ENCODE assay signal across 31 cellular contexts in genomic region chr4:100067255-100067654, GRCh38.
DNase-seq lines count a peak whose midpoint lies in the region; ATAC-seq and TF ChIP-seq lines count a peak whose summit lies in the region.
"Had no signal": no experiment of that assay in that cellular context is flagged by ENCODE, and none has a peak within 500 bp of the region (broad histone marks: within the 10 kb centered on the region; RNA-seq: fewer than 3 reads in every experiment).

No MANE protein-coding gene starts in this region.

- no CpG with 5 or more reads among the region's 12 CpGs for WGBS in neuronal stem cell (ENCODE audit: extremely low coverage in 2 of 2, insufficient read length in 2 of 2, insufficient replicate concordance in 1 of 2), 2 donors

- peaks cover 2% of the 10 kb centered on the region for H3K9me3 Mint-ChIP-seq in neural progenitor cell
- H3K9me3 Mint-ChIP-seq in activated CD4-positive, alpha-beta T cell treated with anti-CD3 and anti-CD28 coated beads, Interleukin-2, amount 10 ng/mL, durations not matched to agents 24 days and 14 days: no peaks in the 10 kb centered on the region
- H3K9me3 Mint-ChIP-seq: CD4-positive, alpha-beta memory T cell; CD4-positive, alpha-beta T cell; CD8-positive, alpha-beta memory T cell; CD8-positive, alpha-beta T cell had no signal

- no peak overlapping the region for H2BK120ac ChIP-seq in neuronal stem cell (ENCODE audit: low read depth, low read length)

- no peaks in the 10 kb centered on the region for H3K36me3 ChIP-seq in neural progenitor cell
- H3K36me3 ChIP-seq in neuronal stem cell (replicated peaks in 1 of 2; ENCODE audit: control insufficient read depth in 2 of 2, insufficient read depth in 2 of 2, low read length in 2 of 2): no peaks in the 10 kb centered on the region
- H3K36me3 ChIP-seq: BE2C; BLaER1; BLaER1 treated with 17β-estradiol and CSF1 and Interleukin-3, amounts not matched to agents 10 nM and 100 nM had no signal

- no peaks in the 10 kb centered on the region for H3K79me1 ChIP-seq in neuronal stem cell (ENCODE audit: low read depth, low read length)

- TF ChIP-seq CTCF in neural progenitor cell (IDR thresholded peaks at IDR 0.05): no peak

- H3K9me3 ChIP-seq in neural progenitor cell (ENCODE audit: low read depth) (no peaks in the 10 kb centered on the region), neuronal stem cell (replicated peaks in 1 of 2; ENCODE audit: control insufficient read depth in 2 of 2, insufficient read depth in 1 of 2, low read depth in 1 of 2, low read length in 2 of 2) (peaks cover 0 to 2% of the 10 kb centered on the region in 2 donors)
- H3K9me3 ChIP-seq: A549, BE2C, BLaER1, Caco-2 had no signal

- H2AK5ac ChIP-seq in neuronal stem cell (ENCODE audit: low read depth, low read length): no peak overlapping the region

- H2BK12ac ChIP-seq in neuronal stem cell (ENCODE audit: low read length): no peak overlapping the region

- H3K14ac ChIP-seq in neuronal stem cell (ENCODE audit: low read length): no peak overlapping the region

- no peak overlapping the region for H2AFZ ChIP-seq in neural progenitor cell (replicated peaks)
- no peak overlapping the region for H2AFZ ChIP-seq in neuronal stem cell (ENCODE audit: low read length)

- H3K27me3 ChIP-seq in neural progenitor cell: no peaks in the 10 kb centered on the region
- H3K27me3 ChIP-seq in neuronal stem cell (ENCODE audit: control insufficient read depth in 3 of 3, insufficient read depth in 3 of 3, low read depth in 1 of 3, low read length in 3 of 3): no peaks in the 10 kb centered on the region
- H3K27me3 ChIP-seq: BE2C; BLaER1; BLaER1 treated with 17β-estradiol and CSF1 and Interleukin-3, amounts not matched to agents 10 nM and 100 nM had no signal

- H3K4me2 ChIP-seq in neural progenitor cell: no peak overlapping the region
- no peak overlapping the region for H3K4me2 ChIP-seq in neuronal stem cell (ENCODE audit: insufficient read depth, low read length, poor library complexity, severe bottlenecking)
- H3K4me2 ChIP-seq: A549; BLaER1; BLaER1 treated with 17β-estradiol and CSF1 and Interleukin-3, amounts not matched to agents 10 nM and 100 nM had no signal

- H3K23ac ChIP-seq in neuronal stem cell (ENCODE audit: low read depth, low read length, poor library complexity): no peak overlapping the region

- H3K4me1 ChIP-seq in neural progenitor cell (peaks cover 17% of the 10 kb centered on the region), neuronal stem cell (ENCODE audit: control insufficient read depth in 2 of 2, insufficient read depth in 1 of 2, low read depth in 1 of 2, low read length in 2 of 2) (peaks cover 0 to 5% of the 10 kb centered on the region in 2 donors)
- H3K4me1 ChIP-seq: BE2C; BLaER1; BLaER1 treated with 17β-estradiol and CSF1 and Interleukin-3, amounts not matched to agents 10 nM and 100 nM; Caco-2 had no signal

- H3K9ac ChIP-seq in neural progenitor cell (no peak overlapping the region), neuronal stem cell (ENCODE audit: low read depth, low read length, poor library complexity) (no peak overlapping the region)
- H3K9ac ChIP-seq: BLaER1; BLaER1 treated with 17β-estradiol and CSF1 and Interleukin-3, amounts not matched to agents 10 nM and 100 nM had no signal

- H2BK15ac ChIP-seq in neuronal stem cell (ENCODE audit: low read length): no peak overlapping the region

- H3K4me3 ChIP-seq in neural progenitor cell (no peak overlapping the region), neuronal stem cell (ENCODE audit: low read length in 2 of 2) (no peak overlapping the region)
- H3K4me3 ChIP-seq: A549; BLaER1; BLaER1 treated with 17β-estradiol and CSF1 and Interleukin-3, amounts not matched to agents 10 nM and 100 nM had no signal

- H4K91ac ChIP-seq in neuronal stem cell (ENCODE audit: low read depth, low read length, poor library complexity): no peak overlapping the region

- peaks cover 21% of the 10 kb centered on the region for H3F3A ChIP-seq in neural progenitor cell (ENCODE audit: low read depth)

- DNase-seq in neural progenitor cell (ENCODE audit: low spot score): no peak
- no peak for DNase-seq in neuronal stem cell (ENCODE audit: low spot score)
- DNase-seq in activated CD4-positive, alpha-beta T cell treated with anti-CD3 and anti-CD28 coated beads, Interleukin-2, amount 10 ng/mL, durations not matched to agents 24 days and 14 days: no peak
- DNase-seq: 8988T; ACHN; AML-193; BE2C; C1 segment of cervical spinal cord; Caco-2; Calu3; CD4-positive, alpha-beta memory T cell; CD4-positive, alpha-beta T cell; CD4-positive, CD25-positive, alpha-beta regulatory T cell; CD8-positive, alpha-beta memory T cell; CD8-positive, alpha-beta T cell; COR-L47; DMS 273 treated with DMSO at 0.1 percent for 48 hours; DMS153; DMS53; DMS79; DMS79 treated with DMSO at 0.1 percent for 48 hours; DND-41; EL had no signal

- H3K27me3 Mint-ChIP-seq in neural progenitor cell (ENCODE audit: insufficient read depth, low read depth): no peaks in the 10 kb centered on the region
- H3K27me3 Mint-ChIP-seq in activated CD4-positive, alpha-beta T cell treated with anti-CD3 and anti-CD28 coated beads, Interleukin-2, amount 10 ng/mL, durations not matched to agents 24 days and 14 days: no peaks in the 10 kb centered on the region

- no peaks in the 10 kb centered on the region for H4K20me1 ChIP-seq in neural progenitor cell (ENCODE audit: low read depth)
- H4K20me1 ChIP-seq: BLaER1; BLaER1 treated with 17β-estradiol and CSF1 and Interleukin-3, amounts not matched to agents 10 nM and 100 nM had no signal

- no peak overlapping the region for H4K8ac ChIP-seq in neuronal stem cell (ENCODE audit: low read depth, low read length)

- H3K4ac ChIP-seq in neuronal stem cell (ENCODE audit: low read length): no peak overlapping the region

- H3K27ac Mint-ChIP-seq in neural progenitor cell: no peak overlapping the region
- H3K27ac Mint-ChIP-seq in activated CD4-positive, alpha-beta T cell treated with anti-CD3 and anti-CD28 coated beads, Interleukin-2, amount 10 ng/mL, durations not matched to agents 24 days and 14 days: no peak overlapping the region
- H3K27ac Mint-ChIP-seq: B cell; CD4-positive, alpha-beta memory T cell; CD4-positive, alpha-beta T cell; CD4-positive, CD25-positive, alpha-beta regulatory T cell; CD8-positive, alpha-beta T cell had no signal

- peaks cover 2% of the 10 kb centered on the region for H3K36me3 Mint-ChIP-seq in neural progenitor cell
- no peaks in the 10 kb centered on the region for H3K36me3 Mint-ChIP-seq in activated CD4-positive, alpha-beta T cell treated with anti-CD3 and anti-CD28 coated beads, Interleukin-2, amount 10 ng/mL, durations not matched to agents 24 days and 14 days (ENCODE audit: low read depth)
- H3K36me3 Mint-ChIP-seq: CD14-positive monocyte; CD4-positive, alpha-beta memory T cell; CD4-positive, CD25-positive, alpha-beta regulatory T cell; CD8-positive, alpha-beta memory T cell; CD8-positive, alpha-beta T cell had no signal

- no peak overlapping the region for H2BK5ac ChIP-seq in neuronal stem cell (ENCODE audit: low read length)

- H3K18ac ChIP-seq in neuronal stem cell (ENCODE audit: low read length): no peak overlapping the region

- no peaks in the 10 kb centered on the region for H3K79me2 ChIP-seq in neural progenitor cell (ENCODE audit: low read depth)

- no peak for ATAC-seq in GM21576 (IDR thresholded peaks at IDR 0.05; ENCODE audit: unreplicated experiment)
- ATAC-seq: A549; CD8-positive, alpha-beta T cell had no signal

- H3K27ac ChIP-seq in neural progenitor cell: peak overlapping the region; percentile 62
- peak overlapping the region; percentile 21 for H3K27ac ChIP-seq in neuronal stem cell (replicated peaks; ENCODE audit: low read length)
- H3K27ac ChIP-seq: 22Rv1; A549; BLaER1; BLaER1 treated with 17β-estradiol and CSF1 and Interleukin-3, amounts not matched to agents 10 nM and 100 nM; C4-2B had no signal

- intact Hi-C loops in activated CD4-positive, alpha-beta T cell treated with anti-CD3 and anti-CD28 coated beads, Interleukin-2, amount 10 ng/mL, durations not matched to agents 24 days and 14 days (cut with micrococcal nuclease): no loop called here

- no peak overlapping the region for H3K4me3 Mint-ChIP-seq in neural progenitor cell
- H3K4me3 Mint-ChIP-seq in activated CD4-positive, alpha-beta T cell treated with anti-CD3 and anti-CD28 coated beads, Interleukin-2, amount 10 ng/mL, durations not matched to agents 24 days and 14 days: no peak overlapping the region
- H3K4me3 Mint-ChIP-seq: B cell; CD14-positive monocyte; CD4-positive, alpha-beta memory T cell; CD4-positive, alpha-beta T cell; CD4-positive, CD25-positive, alpha-beta regulatory T cell; CD8-positive, alpha-beta memory T cell; CD8-positive, alpha-beta T cell had no signal

- H3K4me1 Mint-ChIP-seq in neural progenitor cell: peaks cover 2% of the 10 kb centered on the region
- no peaks in the 10 kb centered on the region for H3K4me1 Mint-ChIP-seq in activated CD4-positive, alpha-beta T cell treated with anti-CD3 and anti-CD28 coated beads, Interleukin-2, amount 10 ng/mL, durations not matched to agents 24 days and 14 days
- H3K4me1 Mint-ChIP-seq: B cell; CD14-positive monocyte; CD4-positive, alpha-beta memory T cell; CD4-positive, CD25-positive, alpha-beta regulatory T cell; CD8-positive, alpha-beta memory T cell had no signal
